ENCODE assay signal across 19 cellular contexts in the genomic region with DNA sequence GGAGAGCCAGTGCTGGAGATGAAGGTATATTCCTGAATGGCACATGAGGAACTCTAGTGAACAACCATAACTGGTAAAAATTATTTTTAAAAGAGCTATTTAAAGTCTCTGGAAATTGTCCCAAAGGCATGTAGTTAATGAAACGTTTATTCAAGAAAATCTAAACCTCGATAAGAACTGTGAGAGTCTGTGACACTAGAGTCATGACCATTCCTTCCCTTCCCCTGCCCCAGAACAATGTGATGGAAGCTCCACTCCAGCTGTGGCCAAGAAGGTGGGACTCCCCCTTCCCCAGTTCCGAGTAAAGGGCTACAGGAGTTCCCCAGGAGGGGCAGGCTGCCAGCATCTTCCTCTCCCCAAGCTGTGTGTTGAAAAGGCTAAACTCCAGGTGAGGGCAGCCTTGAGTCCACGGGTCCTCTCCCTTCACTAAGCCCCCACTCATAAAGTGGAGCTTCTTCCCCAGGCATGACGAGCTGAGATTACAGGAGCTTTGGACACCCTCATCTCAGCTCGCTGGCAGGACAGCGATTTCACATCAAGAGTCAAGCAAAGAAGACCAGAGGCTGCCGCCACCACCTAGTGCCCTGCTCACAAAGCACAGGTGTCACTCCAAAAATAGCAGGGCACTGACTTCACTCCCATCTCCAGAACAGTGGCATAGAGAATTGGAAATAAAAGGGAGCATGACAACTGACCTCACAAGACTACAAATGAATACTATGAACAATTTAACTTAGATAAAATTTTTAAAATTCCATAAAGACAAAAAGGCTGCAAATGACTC.
A peak's percentile ranks its signal among the peaks of the same experiment; 100 is the strongest.
DNase-seq lines count a peak whose midpoint lies in the region; ATAC-seq and TF ChIP-seq lines count a peak whose summit lies in the region.
"Had no signal": no experiment of that assay in that cellular context is flagged by ENCODE, and none has a peak within 500 bp of the region (broad histone marks: within the 10 kb centered on the region; RNA-seq: fewer than 3 reads in every experiment).

No MANE protein-coding gene starts in this region.

- peaks cover 23% of the 10 kb centered on the region for H3K4me1 Mint-ChIP-seq in mesothelial cell of epicardium
- H3K4me1 Mint-ChIP-seq: activated CD4-positive, alpha-beta T cell treated with anti-CD3 and anti-CD28 coated beads for 36 hours had no signal

- TF ChIP-seq POLR2A in upper lobe of left lung (IDR thresholded peaks at IDR 0.05), result no peak

- intact Hi-C loops in Right ventricle myocardium inferior (cut with DNase I) (loop anchor here (5.0 kb wide), 2 partner anchors 99 to 119 kb away; a partner anchor contains a TSS), cardiac septum (cut with DNase I) (no loop called here)

- DNase-seq in Right ventricle myocardium inferior (ENCODE audit: missing footprints) (no peak), cardiac septum (ENCODE audit: low spot score) (no peak), RPMI8226 (peak; percentile 2), iPS DF 6.9 (ENCODE audit: low read depth, low spot score) (peak; percentile 4), upper lobe of left lung (no peak), mesothelial cell of epicardium (ENCODE audit: low spot score in 2 of 2, unreplicated experiment in 2 of 2) (no peak)
- no peak for DNase-seq in activated CD4-positive, alpha-beta T cell treated with anti-CD3 and anti-CD28 coated beads for 1 hour
- DNase-seq: activated CD4-positive, alpha-beta T cell treated with anti-CD3 and anti-CD28 coated beads for 36 hours; activated T-cell treated with anti-CD3 and anti-CD28 coated beads, Interleukin-2, amount 50 U/mL, for 48 hours; colonic mucosa; COR-L47; head of caudate nucleus; NCI-H1417 treated with DMSO at 0.1 percent for 48 hours; Peyer's patch; stomach had no signal

- ATAC-seq in Right ventricle myocardium inferior (peak; percentile 58), upper lobe of left lung (ENCODE audit: low FRiP score in 2 of 2) (no peak), HG02588 (IDR thresholded peaks at IDR 0.05; ENCODE audit: unreplicated experiment) (no peak)
- ATAC-seq: activated CD4-positive, alpha-beta T cell treated with anti-CD3 and anti-CD28 coated beads for 36 hours; esophagus mucosa had no signal

- no peaks in the 10 kb centered on the region for H3K36me3 ChIP-seq in iPS DF 6.9 (ENCODE audit: control insufficient read depth, insufficient read depth, low read length)
- no peaks in the 10 kb centered on the region for H3K36me3 ChIP-seq in upper lobe of left lung
- H3K36me3 ChIP-seq: colonic mucosa, Peyer's patch, stomach had no signal

- no peak for TF ChIP-seq EP300 in upper lobe of left lung (IDR thresholded peaks at IDR 0.05)

- H3K27me3 Mint-ChIP-seq in mesothelial cell of epicardium (ENCODE audit: low read depth), result no peaks in the 10 kb centered on the region

- H3K27ac Mint-ChIP-seq in mesothelial cell of epicardium, result no peak overlapping the region
- H3K27ac Mint-ChIP-seq: activated CD4-positive, alpha-beta T cell treated with anti-CD3 and anti-CD28 coated beads for 36 hours had no signal

- H3K4me3 ChIP-seq in iPS DF 6.9 (ENCODE audit: low read length), result no peak overlapping the region
- H3K4me3 ChIP-seq in upper lobe of left lung, result no peak overlapping the region
- H3K4me3 ChIP-seq: colonic mucosa, lung, Peyer's patch, skin epidermis, stomach had no signal

- H3K4me1 ChIP-seq in iPS DF 6.9 (ENCODE audit: control insufficient read depth, insufficient read depth, low read length) (no peaks in the 10 kb centered on the region), upper lobe of left lung (peaks cover 10 to 32% (median 21%) of the 10 kb centered on the region in 4 donors)
- H3K4me1 ChIP-seq: colonic mucosa, Peyer's patch had no signal

- peaks cover 4% of the 10 kb centered on the region for H3K36me3 Mint-ChIP-seq in mesothelial cell of epicardium

- H3K27me3 ChIP-seq in iPS DF 6.9 (ENCODE audit: control insufficient read depth, insufficient read depth, low read length), result no peaks in the 10 kb centered on the region
- no peaks in the 10 kb centered on the region for H3K27me3 ChIP-seq in upper lobe of left lung
- H3K27me3 ChIP-seq: colonic mucosa, Peyer's patch, stomach had no signal

- no peak overlapping the region for H3K4me3 Mint-ChIP-seq in mesothelial cell of epicardium
- H3K4me3 Mint-ChIP-seq: activated CD4-positive, alpha-beta T cell treated with anti-CD3 and anti-CD28 coated beads for 36 hours had no signal

- peaks cover 19% of the 10 kb centered on the region for H3K9me3 Mint-ChIP-seq in mesothelial cell of epicardium

- TF ChIP-seq CTCF in upper lobe of left lung (IDR thresholded peaks at IDR 0.05), result no peak
- no peak for TF ChIP-seq CTCF in mesothelial cell of epicardium (IDR thresholded peaks at IDR 0.05; ENCODE audit: unreplicated experiment)

- WGBS in iPS DF 6.9 (ENCODE audit: insufficient coverage, insufficient read length), result no CpG with 5 or more reads among the region's 8 CpGs
- whole genome bisulfite sequencing in upper lobe of left lung, 2 donors, result 53 to 56% methylated on average over 6 to 8 of the region's 8 CpGs

- no peak overlapping the region for H3K27ac ChIP-seq in iPS DF 6.9 (ENCODE audit: low read length)
- peak overlapping the region in 3 of 4 donors; percentile 47 to 73 (median 59) for H3K27ac ChIP-seq in upper lobe of left lung
- H3K27ac ChIP-seq: colonic mucosa, skin epidermis, stomach had no signal

- H3K9me3 ChIP-seq in iPS DF 6.9 (ENCODE audit: control insufficient read depth, insufficient read depth, low read length), result no peaks in the 10 kb centered on the region
- peaks cover 0 to 4% (median 0%) of the 10 kb centered on the region in 4 donors for H3K9me3 ChIP-seq in upper lobe of left lung
- H3K9me3 ChIP-seq: colonic mucosa, Peyer's patch had no signal

Comparison
In these comparisons a context has a peak if more than half of its experiments do, and no peak if none do; other contexts are left out.
1. DNase-seq: peak in RPMI8226 (single experiment) and iPS DF 6.9 (single experiment); none in Right ventricle myocardium inferior (single experiment), cardiac septum (single experiment), upper lobe of left lung (0 of 2), mesothelial cell of epicardium (0 of 2) and activated CD4-positive, alpha-beta T cell treated with anti-CD3 and anti-CD28 coated beads for 1 hour (single experiment).